In genomic region chr19:27714857-27715256, GRCh38 we compare ENCODE assay signal across 27 cellular contexts.
"Had no signal": no experiment of that assay in that cellular context is flagged by ENCODE, and none has a peak within 500 bp of the region (broad histone marks: within the 10 kb centered on the region; RNA-seq: fewer than 3 reads in every experiment).

No MANE protein-coding gene starts in this region.

- H3K27ac ChIP-seq: stomach, suprapubic skin, thoracic aorta, thyroid gland, tibial artery, tibial nerve, transverse colon, upper lobe of right lung, uterus, vagina had no signal

- H3K36me3 ChIP-seq: stomach, suprapubic skin, thoracic aorta, thyroid gland, tibial artery, tibial nerve, transverse colon, upper lobe of right lung, uterus, vagina had no signal

- H3K4me3 ChIP-seq: stomach, suprapubic skin, thoracic aorta, thyroid gland, tibial artery, tibial nerve, transverse colon, upper lobe of right lung, uterus, vagina had no signal

- H3K4me1 ChIP-seq: stomach, suprapubic skin, thyroid gland, tibial artery, tibial nerve, transverse colon, upper lobe of right lung, uterus, vagina had no signal

- H3K27me3 ChIP-seq: stomach, suprapubic skin, thyroid gland, tibial artery, tibial nerve, transverse colon, upper lobe of right lung, uterus, vagina had no signal

- H3K27ac Mint-ChIP-seq: stimulated activated effector memory CD8-positive, alpha-beta T cell treated with anti-CD3 and anti-CD28 coated beads, Interleukin-12 subunit alpha, Interleukin-12 subunit beta, amount 100 ng/mL, for 72 hours; stimulated activated memory B cell treated with anti-CD40 and anti-IgM and Interleukin-4, amounts not matched to agents 10 μg/mL and 1 μg/mL and 100 μg/mL, for 72 hours; stimulated activated naive B cell treated with anti-CD40 and anti-IgM and Interleukin-4, amounts not matched to agents 10 μg/mL and 1 μg/mL and 100 μg/mL, for 72 hours; stimulated activated naive CD8-positive, alpha-beta T cell treated with anti-CD3 and anti-CD28 coated beads, Interleukin-15, amount 100 ng/mL, for 72 hours; stimulated activated naive CD8-positive, alpha-beta T cell treated with anti-CD3 and anti-CD28 coated beads, Interleukin-15, Interleukin-2, amounts not matched to agents 100 ng/mL and 50 ng/mL, for 24 hours; type B pancreatic cell had no signal

- H3K27me3 Mint-ChIP-seq: stimulated activated memory B cell treated with anti-CD40 and anti-IgM and Interleukin-4, amounts not matched to agents 10 μg/mL and 1 μg/mL and 100 μg/mL, for 72 hours; stimulated activated naive B cell treated with anti-CD40 and anti-IgM and Interleukin-4, amounts not matched to agents 10 μg/mL and 1 μg/mL and 100 μg/mL, for 72 hours; stimulated activated naive CD8-positive, alpha-beta T cell treated with anti-CD3 and anti-CD28 coated beads, Interleukin-15, amount 100 ng/mL, for 72 hours; stimulated activated naive CD8-positive, alpha-beta T cell treated with anti-CD3 and anti-CD28 coated beads, Interleukin-15, Interleukin-2, amounts not matched to agents 100 ng/mL and 50 ng/mL, for 24 hours; type B pancreatic cell had no signal

- H3K9me3 ChIP-seq: thyroid gland, upper lobe of right lung, vagina had no signal

- H3K4me3 Mint-ChIP-seq: stimulated activated effector memory CD8-positive, alpha-beta T cell treated with anti-CD3 and anti-CD28 coated beads, Interleukin-12 subunit alpha, Interleukin-12 subunit beta, amount 100 ng/mL, for 72 hours; stimulated activated memory B cell treated with anti-CD40 and anti-IgM and Interleukin-4, amounts not matched to agents 10 μg/mL and 1 μg/mL and 100 μg/mL, for 72 hours; stimulated activated naive B cell treated with anti-CD40 and anti-IgM and Interleukin-4, amounts not matched to agents 10 μg/mL and 1 μg/mL and 100 μg/mL, for 72 hours; stimulated activated naive CD8-positive, alpha-beta T cell treated with anti-CD3 and anti-CD28 coated beads, Interleukin-15, amount 100 ng/mL, for 72 hours; stimulated activated naive CD8-positive, alpha-beta T cell treated with anti-CD3 and anti-CD28 coated beads, Interleukin-15, Interleukin-2, amounts not matched to agents 100 ng/mL and 50 ng/mL, for 24 hours; type B pancreatic cell had no signal

- ATAC-seq: stimulated activated effector memory CD8-positive, alpha-beta T cell treated with anti-CD3 and anti-CD28 coated beads, Interleukin-12 subunit alpha, Interleukin-12 subunit beta, amount 100 ng/mL, for 72 hours; stimulated activated memory B cell treated with anti-CD40 and anti-IgM and Interleukin-4, amounts not matched to agents 10 μg/mL and 1 μg/mL and 100 μg/mL, for 72 hours; stimulated activated naive B cell treated with anti-CD40 and anti-IgM and Interleukin-4, amounts not matched to agents 10 μg/mL and 1 μg/mL and 100 μg/mL, for 72 hours; stimulated activated naive CD8-positive, alpha-beta T cell treated with anti-CD3 and anti-CD28 coated beads, Interleukin-15, amount 100 ng/mL, for 72 hours; stimulated activated naive CD8-positive, alpha-beta T cell treated with anti-CD3 and anti-CD28 coated beads, Interleukin-15, Interleukin-2, amounts not matched to agents 100 U/mL and 50 U/mL, for 24 hours; upper lobe of right lung had no signal

- H3K36me3 Mint-ChIP-seq: stimulated activated effector memory CD8-positive, alpha-beta T cell treated with anti-CD3 and anti-CD28 coated beads, Interleukin-12 subunit alpha, Interleukin-12 subunit beta, amount 100 ng/mL, for 72 hours; stimulated activated memory B cell treated with anti-CD40 and anti-IgM and Interleukin-4, amounts not matched to agents 10 μg/mL and 1 μg/mL and 100 μg/mL, for 72 hours; stimulated activated naive B cell treated with anti-CD40 and anti-IgM and Interleukin-4, amounts not matched to agents 10 μg/mL and 1 μg/mL and 100 μg/mL, for 72 hours; type B pancreatic cell had no signal

- DNase-seq: stimulated activated CD4-positive, alpha-beta T cell treated with anti-CD3 and anti-CD28 coated beads, Interleukin-2, amount 100 ng/mL, for 24 hours; stimulated activated CD4-positive, alpha-beta T cell treated with anti-CD3 and anti-CD28 coated beads, Interleukin-2, amount 100 ng/mL, for 48 hours; stimulated activated CD4-positive, alpha-beta T cell treated with anti-CD3 and anti-CD28 coated beads, Interleukin-4, amount 100 ng/mL, for 1 hour; stimulated activated CD4-positive, alpha-beta T cell treated with anti-CD3 and anti-CD28 coated beads, Interleukin-4, amount 100 ng/mL, for 24 hours; stimulated activated CD4-positive, alpha-beta T cell treated with anti-CD3 and anti-CD28 coated beads, Interleukin-4, amount 100 ng/mL, for 4 hours; stimulated activated CD8-positive, alpha-beta memory T cell treated with anti-CD3 and anti-CD28 coated beads, Interleukin-4, amount 100 ng/mL, for 48 hours; stimulated activated naive B cell treated with anti-CD40 and anti-IgM and Interleukin-4, amounts not matched to agents 10 μg/mL and 1 μg/mL and 100 μg/mL, for 72 hours; stimulated activated naive CD4-positive, alpha-beta T cell; stimulated activated naive CD4-positive, alpha-beta T cell treated with Interleukin-2 at 50 U/mL for 16 hours; stimulated activated naive CD8-positive, alpha-beta T cell treated with anti-CD3 and anti-CD28 coated beads, Interleukin-15, amount 100 ng/mL, for 72 hours; stimulated activated naive CD8-positive, alpha-beta T cell treated with anti-CD3 and anti-CD28 coated beads, Interleukin-15, Interleukin-2, amounts not matched to agents 100 U/mL and 50 U/mL, for 24 hours; stomach; substantia nigra; thyroid gland; tibial artery; transverse colon; trophoblast cell; upper lobe of right lung; uterus had no signal

- H3K4me1 Mint-ChIP-seq: stimulated activated effector memory CD8-positive, alpha-beta T cell treated with anti-CD3 and anti-CD28 coated beads, Interleukin-12 subunit alpha, Interleukin-12 subunit beta, amount 100 ng/mL, for 72 hours; stimulated activated memory B cell treated with anti-CD40 and anti-IgM and Interleukin-4, amounts not matched to agents 10 μg/mL and 1 μg/mL and 100 μg/mL, for 72 hours; stimulated activated naive B cell treated with anti-CD40 and anti-IgM and Interleukin-4, amounts not matched to agents 10 μg/mL and 1 μg/mL and 100 μg/mL, for 72 hours; stimulated activated naive CD8-positive, alpha-beta T cell treated with anti-CD3 and anti-CD28 coated beads, Interleukin-15, amount 100 ng/mL, for 72 hours had no signal
